1 cellular context compared by ENCODE assay signal in genomic region chr11:47460571-47461235, GRCh38.
TF ChIP-seq lines count a peak whose summit lies in the region.

No MANE protein-coding gene starts in this region.

TF ChIP-seq in HCT116, 20 proteins besides CTCF, POLR2A, EP300 and RAD21:
- TF ChIP-seq, protein P1, sequence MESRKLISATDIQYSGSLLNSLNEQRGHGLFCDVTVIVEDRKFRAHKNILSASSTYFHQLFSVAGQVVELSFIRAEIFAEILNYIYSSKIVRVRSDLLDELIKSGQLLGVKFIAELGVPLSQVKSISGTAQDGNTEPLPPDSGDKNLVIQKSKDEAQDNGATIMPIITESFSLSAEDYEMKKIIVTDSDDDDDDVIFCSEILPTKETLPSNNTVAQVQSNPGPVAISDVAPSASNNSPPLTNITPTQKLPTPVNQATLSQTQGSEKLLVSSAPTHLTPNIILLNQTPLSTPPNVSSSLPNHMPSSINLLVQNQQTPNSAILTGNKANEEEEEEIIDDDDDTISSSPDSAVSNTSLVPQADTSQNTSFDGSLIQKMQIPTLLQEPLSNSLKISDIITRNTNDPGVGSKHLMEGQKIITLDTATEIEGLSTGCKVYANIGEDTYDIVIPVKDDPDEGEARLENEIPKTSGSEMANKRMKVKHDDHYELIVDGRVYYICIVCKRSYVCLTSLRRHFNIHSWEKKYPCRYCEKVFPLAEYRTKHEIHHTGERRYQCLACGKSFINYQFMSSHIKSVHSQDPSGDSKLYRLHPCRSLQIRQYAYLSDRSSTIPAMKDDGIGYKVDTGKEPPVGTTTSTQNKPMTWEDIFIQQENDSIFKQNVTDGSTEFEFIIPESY (IDR thresholded peaks at IDR 0.05; ENCODE audit: extremely low read depth, insufficient replicate concordance, low read length) = no peak
- TF ChIP-seq EGR1 (IDR thresholded peaks at IDR 0.05; ENCODE audit: low read depth) (no peak), MAX (IDR thresholded peaks at IDR 0.05) (no peak), TCF7L2 (IDR thresholded peaks at IDR 0.05; ENCODE audit: borderline replicate concordance, extremely low read depth, insufficient read depth, insufficient read length) (no peak), FOSL1 (IDR thresholded peaks at IDR 0.05; ENCODE audit: low read depth) (no peak), POLR2AphosphoS5 (IDR thresholded peaks at IDR 0.05; ENCODE audit: low read depth, low read length) (no peak), YY1 (IDR thresholded peaks at IDR 0.05; ENCODE audit: extremely low read depth, insufficient replicate concordance, low read depth, low read length) (no peak), REST (IDR thresholded peaks at IDR 0.05; ENCODE audit: low read depth) (no peak), EZH2phosphoT487 (IDR thresholded peaks at IDR 0.05; ENCODE audit: borderline replicate concordance) (no peak), CBX3 (IDR thresholded peaks at IDR 0.05; ENCODE audit: low read depth) (no peak), ZNF274 (IDR thresholded peaks at IDR 0.05; ENCODE audit: low read depth, low read length) (no peak), SRF (IDR thresholded peaks at IDR 0.05; ENCODE audit: low read depth) (no peak), SIN3A (IDR thresholded peaks at IDR 0.05; ENCODE audit: low read depth) (no peak), ZFX (IDR thresholded peaks at IDR 0.05) (no peak), SP1 (IDR thresholded peaks at IDR 0.05; ENCODE audit: low read depth) (no peak)
- TF ChIP-seq, protein P2, sequence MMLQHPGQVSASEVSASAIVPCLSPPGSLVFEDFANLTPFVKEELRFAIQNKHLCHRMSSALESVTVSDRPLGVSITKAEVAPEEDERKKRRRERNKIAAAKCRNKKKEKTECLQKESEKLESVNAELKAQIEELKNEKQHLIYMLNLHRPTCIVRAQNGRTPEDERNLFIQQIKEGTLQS (IDR thresholded peaks at IDR 0.05) = no peak
